In genomic region chr6:113744886-113745285, GRCh38 we compare ENCODE assay signal across 20 cellular contexts.
DNase-seq lines count a peak whose midpoint lies in the region; ATAC-seq and TF ChIP-seq lines count a peak whose summit lies in the region.
"Had no signal": no experiment of that assay in that cellular context is flagged by ENCODE, and none has a peak within 500 bp of the region (broad histone marks: within the 10 kb centered on the region; RNA-seq: fewer than 3 reads in every experiment).

No MANE protein-coding gene starts in this region.

- H3K4me3 ChIP-seq in SK-N-SH (ENCODE audit: low read depth in 2 of 2, low read length in 1 of 2), result no peak overlapping the region
- no peak overlapping the region for H3K4me3 ChIP-seq in neural progenitor cell
- no peak overlapping the region for H3K4me3 ChIP-seq in left ventricle myocardium inferior
- no peak overlapping the region for H3K4me3 ChIP-seq in dorsolateral prefrontal cortex

- TF ChIP-seq CTCF in SK-N-SH (IDR thresholded peaks at IDR 0.05) (no peak), neural progenitor cell (IDR thresholded peaks at IDR 0.05) (no peak), left ventricle myocardium inferior (IDR thresholded peaks at IDR 0.05; ENCODE audit: borderline replicate concordance) (no peak), dorsolateral prefrontal cortex (IDR thresholded peaks at IDR 0.05 in 54 of 56, conservative IDR thresholded peaks at IDR 0.05 in 2 of 56; ENCODE audit: low read depth in 1 of 56, partially characterized antibody in 56 of 56) (no peak)

- H3K9me2 ChIP-seq in SK-N-SH, result no peaks in the 10 kb centered on the region

- no peak; the same call in 2 of the 3 replicates for ATAC-seq in SK-N-SH treated with all-trans-retinoic acid at 6 μM for 48 hours
- ATAC-seq: HCT116, PC-3 had no signal

- no peak overlapping the region for H3K9ac ChIP-seq in SK-N-SH
- no peak overlapping the region for H3K9ac ChIP-seq in neural progenitor cell

- H3K27me3 Mint-ChIP-seq in neural progenitor cell (ENCODE audit: insufficient read depth, low read depth), result no peaks in the 10 kb centered on the region

- no peaks in the 10 kb centered on the region for H3K27me3 ChIP-seq in SK-N-SH (ENCODE audit: insufficient read depth)
- no peaks in the 10 kb centered on the region for H3K27me3 ChIP-seq in neural progenitor cell
- H3K27me3 ChIP-seq in left ventricle myocardium inferior (ENCODE audit: low read depth), result no peaks in the 10 kb centered on the region
- H3K27me3 ChIP-seq in dorsolateral prefrontal cortex, result peaks cover 0 to 3% (median 0%) of the 10 kb centered on the region in 45 donors

- no peaks in the 10 kb centered on the region for H3K9me3 ChIP-seq in SK-N-SH
- H3K9me3 ChIP-seq in neural progenitor cell (ENCODE audit: low read depth), result no peaks in the 10 kb centered on the region
- H3K9me3 ChIP-seq in left ventricle myocardium inferior (replicated peaks), result no peaks in the 10 kb centered on the region

- H3K4me3 Mint-ChIP-seq in neural progenitor cell, result no peak overlapping the region

- no peak for TF ChIP-seq EP300 in SK-N-SH (IDR thresholded peaks at IDR 0.05; ENCODE audit: borderline replicate concordance in 1 of 2, low read depth in 1 of 2, low read length in 1 of 2)

- H3K4me2 ChIP-seq in SK-N-SH, result no peak overlapping the region
- H3K4me2 ChIP-seq in neural progenitor cell, result no peak overlapping the region

- H4K20me1 ChIP-seq in SK-N-SH (ENCODE audit: insufficient read depth) (no peaks in the 10 kb centered on the region), neural progenitor cell (ENCODE audit: low read depth) (no peaks in the 10 kb centered on the region)

- POLR2A ChIA-PET in SK-N-SH (lab: Yijun Ruan, JAX), result no interaction called here

- no peaks in the 10 kb centered on the region for H3K36me3 Mint-ChIP-seq in neural progenitor cell

- H3K27ac ChIP-seq in SK-N-SH (ENCODE audit: low read depth in 2 of 2, low read length in 1 of 2), result no peak overlapping the region
- no peak overlapping the region for H3K27ac ChIP-seq in neural progenitor cell
- H3K27ac ChIP-seq in left ventricle myocardium inferior (replicated peaks), result no peak overlapping the region
- no peak overlapping the region for H3K27ac ChIP-seq in dorsolateral prefrontal cortex
- H3K27ac ChIP-seq: 22Rv1, RWPE1 had no signal

- H3K36me3 ChIP-seq in SK-N-SH (replicated peaks in 1 of 2; ENCODE audit: control insufficient read depth in 1 of 2, insufficient read depth in 2 of 2, low read length in 1 of 2), result no peaks in the 10 kb centered on the region
- H3K36me3 ChIP-seq in neural progenitor cell, result no peaks in the 10 kb centered on the region
- H3K36me3 ChIP-seq in left ventricle myocardium inferior, result no peaks in the 10 kb centered on the region

- H3K4me1 ChIP-seq in SK-N-SH (ENCODE audit: control insufficient read depth in 1 of 2, insufficient read depth in 2 of 2, low read depth in 1 of 2, low read length in 1 of 2) (peaks cover 0 to 3% of the 10 kb centered on the region in 2 experiments; a peak in 2 of 4 replicates), neural progenitor cell (no peaks in the 10 kb centered on the region), left ventricle myocardium inferior (peaks cover 4% of the 10 kb centered on the region)

- intact Hi-C loops in left ventricle myocardium inferior (cut with micrococcal nuclease) (no loop called here), dorsolateral prefrontal cortex (cut with DNase I) (no loop called here)

- H3K4me1 Mint-ChIP-seq in neural progenitor cell, result peaks cover 3% of the 10 kb centered on the region

- H2AFZ ChIP-seq in SK-N-SH (ENCODE audit: low read depth) (peak overlapping the region; percentile 68; the same call in 1 of the 2 replicates), neural progenitor cell (replicated peaks) (peak overlapping the region; percentile 78)

- H3K79me2 ChIP-seq in SK-N-SH (ENCODE audit: insufficient read depth) (no peaks in the 10 kb centered on the region), neural progenitor cell (ENCODE audit: low read depth) (no peaks in the 10 kb centered on the region)

- H3K27ac Mint-ChIP-seq in neural progenitor cell, result no peak overlapping the region

- CTCF ChIA-PET in SK-N-SH (lab: Yijun Ruan, JAX), result interaction anchor here (1.2 kb wide), 1 partner anchor 35 kb away, joined by 3 read pairs; no protein-coding TSS in a partner anchor

- no peak for TF ChIP-seq RAD21 in SK-N-SH (IDR thresholded peaks at IDR 0.05; ENCODE audit: low read length)

- no peak for DNase-seq in SK-N-SH
- DNase-seq in fibroblast of the conjunctiva (ENCODE audit: low read depth), result peak; percentile 21
- DNase-seq in neural progenitor cell (ENCODE audit: low spot score), result no peak
- DNase-seq in left ventricle myocardium inferior, result no peak
- DNase-seq in dorsolateral prefrontal cortex, result no peak
- no peak for DNase-seq in AG08395 (ENCODE audit: low spot score)
- no peak for DNase-seq in activated gamma-delta T cell treated with Interleukin-2 at 50 U/mL for 16 hours
- DNase-seq: C1 segment of cervical spinal cord, DMS 273 treated with DMSO at 0.1 percent for 48 hours, GDM1, KG1, NCI-H1048, NCI-H1436 treated with DMSO at 0.1 percent for 48 hours, NCI-H2081, NCI-H774, PC-3 had no signal

- H3F3A ChIP-seq in SK-N-SH (replicated peaks; ENCODE audit: insufficient read depth) (no peaks in the 10 kb centered on the region), neural progenitor cell (ENCODE audit: low read depth) (no peaks in the 10 kb centered on the region)

- no peaks in the 10 kb centered on the region for H3K9me3 Mint-ChIP-seq in neural progenitor cell

- 78% methylated on average over 3 of the region's 3 CpGs for WGBS in SK-N-SH (ENCODE audit: low lambda C conversion rate)

TF ChIP-seq in SK-N-SH, 30 proteins besides CTCF, POLR2A, EP300 and RAD21:
- TF ChIP-seq TCF12 (IDR thresholded peaks at IDR 0.05) (0 out of 2 replicates have a peak, but pooled peaks have one; percentile 5), EZH2phosphoT487 (IDR thresholded peaks at IDR 0.05; ENCODE audit: borderline replicate concordance, low read depth) (no peak), ZBTB33 (IDR thresholded peaks at IDR 0.05; ENCODE audit: borderline replicate concordance, low read depth) (no peak)
TF ChIP-seq in SK-N-SH: peak in this region for 1.

TF ChIP-seq in SK-N-SH treated with all-trans-retinoic acid at 6 μM for 48 hours, 23 proteins besides CTCF, POLR2A, EP300 and RAD21 (continues in another document):
- no peak for TF ChIP-seq PATZ1 (CRISPR knock-in tag; IDR thresholded peaks at IDR 0.05; ENCODE audit: borderline replicate concordance)
- TF ChIP-seq ZNF70 (CRISPR knock-in tag; IDR thresholded peaks at IDR 0.05), result no peak
- no peak for TF ChIP-seq ESRRG (CRISPR knock-in tag; IDR thresholded peaks at IDR 0.05)
- TF ChIP-seq ZFP3 (CRISPR knock-in tag; IDR thresholded peaks at IDR 0.05), result no peak
- TF ChIP-seq TCF4 (CRISPR knock-in tag; IDR thresholded peaks at IDR 0.05; ENCODE audit: borderline replicate concordance), result no peak
- no peak for TF ChIP-seq ZC3H10 (CRISPR knock-in tag; IDR thresholded peaks at IDR 0.05)
- TF ChIP-seq ZFP30 (CRISPR knock-in tag; IDR thresholded peaks at IDR 0.05), result no peak
- TF ChIP-seq TSHZ2 (CRISPR knock-in tag; IDR thresholded peaks at IDR 0.05), result no peak
